In the genomic region with DNA sequence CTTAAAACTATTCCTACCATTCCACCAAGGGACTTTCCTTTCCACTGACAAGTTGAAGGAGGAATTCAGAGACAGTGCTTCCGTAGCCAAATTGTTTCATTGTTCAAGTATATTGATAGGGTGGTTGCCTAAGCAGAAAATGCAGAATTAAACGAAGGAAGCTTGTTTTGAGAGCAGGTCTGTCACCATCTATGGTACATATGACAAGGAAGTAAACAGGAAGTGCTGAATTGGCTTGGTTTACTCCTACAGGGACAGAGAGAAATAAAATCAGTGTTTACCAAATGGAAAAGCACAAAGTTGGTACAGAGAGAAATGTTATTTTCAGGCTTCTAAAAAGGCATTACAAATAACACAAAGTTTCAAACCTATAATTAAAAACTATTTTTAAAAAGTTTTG, we compare ENCODE assay signal across 1 cellular context.
TF ChIP-seq lines count a peak whose summit lies in the region.

No MANE protein-coding gene starts in this region.

TF ChIP-seq in WTC11, 78 proteins besides CTCF, POLR2A, EP300 and RAD21 (continued from another document):
- TF ChIP-seq, protein P1, sequence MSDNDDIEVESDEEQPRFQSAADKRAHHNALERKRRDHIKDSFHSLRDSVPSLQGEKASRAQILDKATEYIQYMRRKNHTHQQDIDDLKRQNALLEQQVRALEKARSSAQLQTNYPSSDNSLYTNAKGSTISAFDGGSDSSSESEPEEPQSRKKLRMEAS (CRISPR knock-in tag; IDR thresholded peaks at IDR 0.05) = no peak
- TF ChIP-seq, protein P2, sequence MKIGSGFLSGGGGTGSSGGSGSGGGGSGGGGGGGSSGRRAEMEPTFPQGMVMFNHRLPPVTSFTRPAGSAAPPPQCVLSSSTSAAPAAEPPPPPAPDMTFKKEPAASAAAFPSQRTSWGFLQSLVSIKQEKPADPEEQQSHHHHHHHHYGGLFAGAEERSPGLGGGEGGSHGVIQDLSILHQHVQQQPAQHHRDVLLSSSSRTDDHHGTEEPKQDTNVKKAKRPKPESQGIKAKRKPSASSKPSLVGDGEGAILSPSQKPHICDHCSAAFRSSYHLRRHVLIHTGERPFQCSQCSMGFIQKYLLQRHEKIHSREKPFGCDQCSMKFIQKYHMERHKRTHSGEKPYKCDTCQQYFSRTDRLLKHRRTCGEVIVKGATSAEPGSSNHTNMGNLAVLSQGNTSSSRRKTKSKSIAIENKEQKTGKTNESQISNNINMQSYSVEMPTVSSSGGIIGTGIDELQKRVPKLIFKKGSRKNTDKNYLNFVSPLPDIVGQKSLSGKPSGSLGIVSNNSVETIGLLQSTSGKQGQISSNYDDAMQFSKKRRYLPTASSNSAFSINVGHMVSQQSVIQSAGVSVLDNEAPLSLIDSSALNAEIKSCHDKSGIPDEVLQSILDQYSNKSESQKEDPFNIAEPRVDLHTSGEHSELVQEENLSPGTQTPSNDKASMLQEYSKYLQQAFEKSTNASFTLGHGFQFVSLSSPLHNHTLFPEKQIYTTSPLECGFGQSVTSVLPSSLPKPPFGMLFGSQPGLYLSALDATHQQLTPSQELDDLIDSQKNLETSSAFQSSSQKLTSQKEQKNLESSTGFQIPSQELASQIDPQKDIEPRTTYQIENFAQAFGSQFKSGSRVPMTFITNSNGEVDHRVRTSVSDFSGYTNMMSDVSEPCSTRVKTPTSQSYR (CRISPR knock-in tag; IDR thresholded peaks at IDR 0.05) = no peak
- TF ChIP-seq ATF6 (CRISPR knock-in tag; IDR thresholded peaks at IDR 0.05) = no peak
- TF ChIP-seq, protein P3, sequence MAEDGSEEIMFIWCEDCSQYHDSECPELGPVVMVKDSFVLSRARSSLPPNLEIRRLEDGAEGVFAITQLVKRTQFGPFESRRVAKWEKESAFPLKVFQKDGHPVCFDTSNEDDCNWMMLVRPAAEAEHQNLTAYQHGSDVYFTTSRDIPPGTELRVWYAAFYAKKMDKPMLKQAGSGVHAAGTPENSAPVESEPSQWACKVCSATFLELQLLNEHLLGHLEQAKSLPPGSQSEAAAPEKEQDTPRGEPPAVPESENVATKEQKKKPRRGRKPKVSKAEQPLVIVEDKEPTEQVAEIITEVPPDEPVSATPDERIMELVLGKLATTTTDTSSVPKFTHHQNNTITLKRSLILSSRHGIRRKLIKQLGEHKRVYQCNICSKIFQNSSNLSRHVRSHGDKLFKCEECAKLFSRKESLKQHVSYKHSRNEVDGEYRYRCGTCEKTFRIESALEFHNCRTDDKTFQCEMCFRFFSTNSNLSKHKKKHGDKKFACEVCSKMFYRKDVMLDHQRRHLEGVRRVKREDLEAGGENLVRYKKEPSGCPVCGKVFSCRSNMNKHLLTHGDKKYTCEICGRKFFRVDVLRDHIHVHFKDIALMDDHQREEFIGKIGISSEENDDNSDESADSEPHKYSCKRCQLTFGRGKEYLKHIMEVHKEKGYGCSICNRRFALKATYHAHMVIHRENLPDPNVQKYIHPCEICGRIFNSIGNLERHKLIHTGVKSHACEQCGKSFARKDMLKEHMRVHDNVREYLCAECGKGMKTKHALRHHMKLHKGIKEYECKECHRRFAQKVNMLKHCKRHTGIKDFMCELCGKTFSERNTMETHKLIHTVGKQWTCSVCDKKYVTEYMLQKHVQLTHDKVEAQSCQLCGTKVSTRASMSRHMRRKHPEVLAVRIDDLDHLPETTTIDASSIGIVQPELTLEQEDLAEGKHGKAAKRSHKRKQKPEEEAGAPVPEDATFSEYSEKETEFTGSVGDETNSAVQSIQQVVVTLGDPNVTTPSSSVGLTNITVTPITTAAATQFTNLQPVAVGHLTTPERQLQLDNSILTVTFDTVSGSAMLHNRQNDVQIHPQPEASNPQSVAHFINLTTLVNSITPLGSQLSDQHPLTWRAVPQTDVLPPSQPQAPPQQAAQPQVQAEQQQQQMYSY (CRISPR knock-in tag; IDR thresholded peaks at IDR 0.05) = no peak
- no peak for TF ChIP-seq JUN (CRISPR knock-in tag; IDR thresholded peaks at IDR 0.05)
- TF ChIP-seq AFF4 (CRISPR knock-in tag; IDR thresholded peaks at IDR 0.05; ENCODE audit: borderline replicate concordance) = no peak
- TF ChIP-seq ZNF232 (CRISPR knock-in tag; IDR thresholded peaks at IDR 0.05) = no peak
- TF ChIP-seq, protein P4, sequence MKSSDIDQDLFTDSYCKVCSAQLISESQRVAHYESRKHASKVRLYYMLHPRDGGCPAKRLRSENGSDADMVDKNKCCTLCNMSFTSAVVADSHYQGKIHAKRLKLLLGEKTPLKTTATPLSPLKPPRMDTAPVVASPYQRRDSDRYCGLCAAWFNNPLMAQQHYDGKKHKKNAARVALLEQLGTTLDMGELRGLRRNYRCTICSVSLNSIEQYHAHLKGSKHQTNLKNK (CRISPR knock-in tag; IDR thresholded peaks at IDR 0.05) = no peak
